Comparison of ENCODE assay signal across 21 cellular contexts in the genomic region with DNA sequence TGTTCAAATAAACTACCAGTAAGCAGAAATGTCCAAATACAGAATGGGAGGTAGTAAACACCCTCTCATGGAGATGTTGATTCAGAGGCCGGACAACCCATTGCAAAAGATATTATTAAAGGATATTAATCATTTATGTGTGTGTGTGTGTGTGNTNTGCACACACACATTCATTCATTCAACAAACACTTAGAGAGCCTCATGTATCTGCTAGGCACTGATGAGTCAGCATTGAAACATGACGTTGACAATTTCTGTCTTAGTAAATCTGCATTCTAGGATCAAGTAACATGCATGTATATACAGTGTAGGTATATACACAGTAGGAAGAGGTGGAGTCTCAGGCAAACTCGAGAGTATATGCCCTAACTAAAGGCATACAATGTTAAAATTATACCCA.
DNase-seq lines count a peak whose midpoint lies in the region; FAIRE-seq and TF ChIP-seq lines count a peak whose summit lies in the region.
"Had no signal": no experiment of that assay in that cellular context is flagged by ENCODE, and none has a peak within 500 bp of the region (broad histone marks: within the 10 kb centered on the region; RNA-seq: fewer than 3 reads in every experiment).

No MANE protein-coding gene starts in this region.

- no peaks in the 10 kb centered on the region for H3K36me3 ChIP-seq in astrocyte (ENCODE audit: insufficient read depth, low read length)
- no peaks in the 10 kb centered on the region for H3K36me3 ChIP-seq in hepatocyte (replicated peaks; ENCODE audit: insufficient read depth, low read depth)
- no peaks in the 10 kb centered on the region for H3K36me3 ChIP-seq in skeletal muscle tissue (ENCODE audit: control insufficient read depth in 3 of 3, insufficient read depth in 3 of 3, low read length in 3 of 3)
- no peaks in the 10 kb centered on the region for H3K36me3 ChIP-seq in Peyer's patch

- no peaks in the 10 kb centered on the region for H3K9me2 ChIP-seq in hepatocyte (replicated peaks; ENCODE audit: insufficient read depth)

- no peaks in the 10 kb centered on the region for H3K27me3 ChIP-seq in astrocyte (ENCODE audit: insufficient read depth, low read length)
- H3K27me3 ChIP-seq in hepatocyte: no peaks in the 10 kb centered on the region
- H3K27me3 ChIP-seq in skeletal muscle tissue (ENCODE audit: control insufficient read depth in 3 of 3, insufficient read depth in 3 of 3, low read length in 3 of 3): no peaks in the 10 kb centered on the region
- H3K27me3 ChIP-seq in Peyer's patch: no peaks in the 10 kb centered on the region

- no peaks in the 10 kb centered on the region for H3K9me3 ChIP-seq in astrocyte (ENCODE audit: insufficient read depth, low read depth, low read length)
- H3K9me3 ChIP-seq in hepatocyte (ENCODE audit: low read depth): no peaks in the 10 kb centered on the region
- H3K9me3 ChIP-seq in skeletal muscle tissue (ENCODE audit: control insufficient read depth in 3 of 3, low read length in 3 of 3): no peaks in the 10 kb centered on the region
- no peaks in the 10 kb centered on the region for H3K9me3 ChIP-seq in Peyer's patch

- H3K9ac ChIP-seq in astrocyte (ENCODE audit: low read length) (no peak overlapping the region), skeletal muscle tissue (ENCODE audit: low read depth in 1 of 3, low read length in 3 of 3) (no peak overlapping the region)

- peaks cover 66% of the 10 kb centered on the region for H3K4me1 Mint-ChIP-seq in astrocyte (ENCODE audit: low read depth, unreplicated experiment)

- WGBS in hepatocyte (ENCODE audit: low lambda C conversion rate, missing lambda C conversion rate): 77% methylated on average over 3 of the region's 3 CpGs

- H3K9me3 Mint-ChIP-seq in astrocyte (ENCODE audit: unreplicated experiment): peaks cover 7% of the 10 kb centered on the region
- H3K9me3 Mint-ChIP-seq: GM23338, H9 had no signal

- peak overlapping the region; percentile 91 for H3K27ac Mint-ChIP-seq in astrocyte (ENCODE audit: unreplicated experiment)
- H3K27ac Mint-ChIP-seq: GM23338, H9, IgD-negative memory B cell had no signal

- peak; percentile 31 for DNase-seq in DMS53 (lab: John Stamatoyannopoulos, UW)
- no peak for DNase-seq in DMS53 treated with DMSO at 0.1 percent for 48 hours (lab: John Stamatoyannopoulos, UW; ENCODE audit: unreplicated experiment)
- DNase-seq in astrocyte (ENCODE audit: low read depth): no peak
- DNase-seq in hepatocyte (ENCODE audit: low spot score): no peak
- DNase-seq in NCI-H1694 treated with DMSO at 0.1 percent for 48 hours (lab: John Stamatoyannopoulos, UW): no peak
- DNase-seq in stimulated activated CD8-positive, alpha-beta memory T cell treated with anti-CD3 and anti-CD28 coated beads, Interleukin-4, amount 100 ng/mL, for 48 hours: no peak
- DNase-seq in Peyer's patch: no peak
- DNase-seq: H9, NCI-H1048, NCI-H1417, NCI-H1694, NCI-H2081, NCI-H2227 treated with DMSO at 0.1 percent for 48 hours, NCI-H526 treated with DMSO at 0.1 percent for 48 hours, SHP77 treated with DMSO at 0.1 percent for 48 hours had no signal

- no peaks in the 10 kb centered on the region for H3K27me3 Mint-ChIP-seq in astrocyte (ENCODE audit: low read depth, unreplicated experiment)

- no peak for TF ChIP-seq POLR2A in Peyer's patch (IDR thresholded peaks at IDR 0.05)

- FAIRE-seq in astrocyte (lab: Jason Lieb, UNC): peak; percentile 47
- FAIRE-seq: D721Med, G401.6 had no signal

- H3K79me2 ChIP-seq in astrocyte (ENCODE audit: insufficient read depth, low read length): no peaks in the 10 kb centered on the region
- H3K79me2 ChIP-seq in hepatocyte: no peaks in the 10 kb centered on the region

- H3K27ac ChIP-seq in astrocyte (ENCODE audit: low read depth, low read length) (no peak overlapping the region), hepatocyte (peak overlapping the region; percentile 54), skeletal muscle tissue (ENCODE audit: low read depth, low read length) (peak overlapping the region; percentile 37), Peyer's patch (no peak overlapping the region)
- H3K27ac ChIP-seq: 22Rv1 had no signal

- no peaks in the 10 kb centered on the region for H3K36me3 Mint-ChIP-seq in astrocyte (ENCODE audit: low read depth, unreplicated experiment)

- H3K4me1 ChIP-seq in astrocyte (ENCODE audit: insufficient read depth, low read length): peaks cover 13% of the 10 kb centered on the region
- peaks cover 17% of the 10 kb centered on the region for H3K4me1 ChIP-seq in hepatocyte (ENCODE audit: insufficient read depth)
- peaks cover 3 to 8% (median 5%) of the 10 kb centered on the region in 3 donors for H3K4me1 ChIP-seq in skeletal muscle tissue (ENCODE audit: control insufficient read depth in 3 of 3, insufficient read depth in 3 of 3, low read length in 3 of 3)
- no peaks in the 10 kb centered on the region for H3K4me1 ChIP-seq in Peyer's patch

- H3K4me3 Mint-ChIP-seq in astrocyte (ENCODE audit: unreplicated experiment): no peak overlapping the region
- H3K4me3 Mint-ChIP-seq: GM23338, H9 had no signal

- TF ChIP-seq CTCF in astrocyte (IDR thresholded peaks at IDR 0.05; ENCODE audit: insufficient read depth, low read depth, low read length): no peak
- TF ChIP-seq CTCF in hepatocyte (IDR thresholded peaks at IDR 0.05; ENCODE audit: poor library complexity): no peak
- no peak for TF ChIP-seq CTCF in Peyer's patch (IDR thresholded peaks at IDR 0.05)

- H3K4me2 ChIP-seq in astrocyte (ENCODE audit: low read length) (no peak overlapping the region), hepatocyte (no peak overlapping the region)
- H3K4me2 ChIP-seq: GM23338 had no signal

- no peak overlapping the region for H2AFZ ChIP-seq in astrocyte (ENCODE audit: low read depth, low read length)
- no peak overlapping the region for H2AFZ ChIP-seq in hepatocyte

- H4K20me1 ChIP-seq in astrocyte (ENCODE audit: insufficient read depth, low read length) (no peaks in the 10 kb centered on the region), hepatocyte (ENCODE audit: insufficient read depth, poor library complexity, severe bottlenecking) (no peaks in the 10 kb centered on the region)

- no peak overlapping the region for H3K4me3 ChIP-seq in astrocyte (ENCODE audit: insufficient read depth, low read depth, low read length)
- H3K4me3 ChIP-seq in hepatocyte: no peak overlapping the region
- no peak overlapping the region for H3K4me3 ChIP-seq in skeletal muscle tissue (ENCODE audit: low read length in 3 of 3)
- no peak overlapping the region for H3K4me3 ChIP-seq in Peyer's patch
- H3K4me3 ChIP-seq: GM23338 had no signal

Comparison
In these comparisons a context has a peak if more than half of its experiments do, and no peak if none do; other contexts are left out.
1. H3K27ac ChIP-seq: peak in hepatocyte (single experiment) and skeletal muscle tissue (single experiment); none in astrocyte (single experiment) and Peyer's patch (0 of 4).